12 cellular contexts compared by ENCODE assay signal in genomic region chr10:118752401-118752800, GRCh38. TPM values are rescaled to one million over a fixed set of nuclear protein-coding genes. Genes with fewer than 3 reads are reported as not detected.
DNase-seq lines count a peak whose midpoint lies in the region; ATAC-seq, FAIRE-seq and TF ChIP-seq lines count a peak whose summit lies in the region.
"Had no signal": no experiment of that assay in that cellular context is flagged by ENCODE, and none has a peak within 500 bp of the region (broad histone marks: within the 10 kb centered on the region; RNA-seq: fewer than 3 reads in every experiment).

No MANE protein-coding gene starts in this region.

- H3K4me2 ChIP-seq in H9 (ENCODE audit: insufficient read depth, insufficient read length, low read length) (no peak overlapping the region), keratinocyte (ENCODE audit: control insufficient read depth, extremely low read depth, insufficient read depth, low read depth, low read length) (peak overlapping the region; percentile 63)

- dilution Hi-C loops in keratinocyte (cut with MboI; ENCODE audit: extremely low pct_ligation_motif_present, low sequenced_read_pairs), result no loop called here

- H3K9ac ChIP-seq in H9 (ENCODE audit: extremely low read depth, insufficient read length, low read length) (no peak overlapping the region), keratinocyte (ENCODE audit: control insufficient read depth, extremely low read depth, insufficient read depth, low read length) (no peak overlapping the region)

- H3K27me3 Mint-ChIP-seq in H9 (ENCODE audit: low read depth), result peaks cover 15% of the 10 kb centered on the region
- peaks cover 9% of the 10 kb centered on the region for H3K27me3 Mint-ChIP-seq in activated T-helper 1 cell treated with anti-CD3 and anti-CD28 coated beads, Interleukin-12 subunit alpha, Interleukin-12 subunit beta, Interleukin-2, Interleukin-4 antibody, amounts not matched to agents 30 ng/mL and 10 ng/mL and 1 ng/mL, durations not matched to agents 14 hours and 24 hours and 36 hours (ENCODE audit: insufficient read depth)

- TF ChIP-seq POLR2A in heart left ventricle (IDR thresholded peaks at IDR 0.05), result no peak

- no peak overlapping the region for H4K91ac ChIP-seq in H9 (ENCODE audit: insufficient read length, low read depth, low read length)

- no peak overlapping the region for H3K4ac ChIP-seq in H9 (ENCODE audit: low read depth, low read length)

- no peaks in the 10 kb centered on the region for H3K9me3 ChIP-seq in H9 (ENCODE audit: control insufficient read depth, low read depth, low read length)
- H3K9me3 ChIP-seq in keratinocyte (ENCODE audit: control insufficient read depth, low read depth, low read length), result no peaks in the 10 kb centered on the region
- H3K9me3 ChIP-seq in heart left ventricle, result no peaks in the 10 kb centered on the region
- H3K9me3 ChIP-seq: tibial nerve had no signal

- H3K27ac Mint-ChIP-seq in H9, result no peak overlapping the region
- H3K27ac Mint-ChIP-seq in activated T-helper 1 cell treated with anti-CD3 and anti-CD28 coated beads, Interleukin-12 subunit alpha, Interleukin-12 subunit beta, Interleukin-2, Interleukin-4 antibody, amounts not matched to agents 30 ng/mL and 10 ng/mL and 1 ng/mL, durations not matched to agents 14 hours and 24 hours and 36 hours, result no peak overlapping the region

- DNase-seq in H9, result no peak
- DNase-seq in activated T-helper 1 cell treated with anti-CD3 and anti-CD28 coated beads, Interleukin-12 subunit alpha, Interleukin-12 subunit beta, Interleukin-2, Interleukin-4 antibody, amounts not matched to agents 30 ng/mL and 10 ng/mL and 1 ng/mL, durations not matched to agents 14 hours and 24 hours and 36 hours (ENCODE audit: low spot score), result no peak
- no peak for DNase-seq in keratinocyte (ENCODE audit: low read depth, low spot score)
- DNase-seq in cerebellum (ENCODE audit: low spot score), result no peak
- no peak for DNase-seq in heart left ventricle
- no peak for DNase-seq in COR-L47 (lab: John Stamatoyannopoulos, UW)
- DNase-seq in NCI-H1930 (lab: John Stamatoyannopoulos, UW), result no peak
- DNase-seq: activated CD4-positive, alpha-beta T cell treated with anti-CD3 and anti-CD28 coated beads for 48 hours; NCI-H187 treated with DMSO at 0.1 percent for 48 hours had no signal

- H2AFZ ChIP-seq in ACC112 (ENCODE audit: low read length, unreplicated experiment) (no peak overlapping the region), H9 (ENCODE audit: low read length) (no peak overlapping the region), keratinocyte (ENCODE audit: control insufficient read depth, low read length) (no peak overlapping the region)

- no peak overlapping the region for H4K5ac ChIP-seq in H9 (ENCODE audit: insufficient read length, low read depth, low read length)

- H2AK5ac ChIP-seq in H9 (ENCODE audit: insufficient read length, low read length), result no peak overlapping the region

- intact Hi-C loops in activated T-helper 1 cell treated with anti-CD3 and anti-CD28 coated beads, Interleukin-12 subunit alpha, Interleukin-12 subunit beta, Interleukin-2, Interleukin-4 antibody, amounts not matched to agents 30 ng/mL and 10 ng/mL and 1 ng/mL, durations not matched to agents 14 hours and 24 hours and 36 hours (cut with micrococcal nuclease), result loop anchor here (1.0 to 10.0 kb wide), 7 partner anchors 19 to 742 kb away; partner anchors contain the start of genes DENND10, GRK5 and PRDX3
- intact Hi-C loops in heart left ventricle (cut with DNase I), result loop anchor here in 2 of 10 donors (10.0 kb wide), 1 partner anchor 272 kb away; the partner anchor contains the start of gene NANOS1 (in 2 of the 2)

- no peak overlapping the region for H4K8ac ChIP-seq in H9 (replicated peaks; ENCODE audit: insufficient read length, low read depth, low read length)

- H3K79me2 ChIP-seq in ACC112 (ENCODE audit: control insufficient read depth, insufficient read depth, low read length, unreplicated experiment) (peaks cover 64% of the 10 kb centered on the region), H9 (ENCODE audit: insufficient read depth, low read length) (peaks cover 48% of the 10 kb centered on the region; the same call in 1 of the 2 replicates), keratinocyte (ENCODE audit: control insufficient read depth, insufficient read depth, low read length) (peaks cover 73% of the 10 kb centered on the region)

- H3K27ac ChIP-seq in ACC112 (ENCODE audit: low read depth, low read length), result no peak overlapping the region
- no peak overlapping the region for H3K27ac ChIP-seq in H9 (ENCODE audit: insufficient read length, low read depth, low read length)
- no peak overlapping the region for H3K27ac ChIP-seq in keratinocyte (ENCODE audit: control insufficient read depth, insufficient read depth, low read length)
- H3K27ac ChIP-seq in heart left ventricle, result no peak overlapping the region
- H3K27ac ChIP-seq: tibial nerve had no signal

- no peak overlapping the region for H3K56ac ChIP-seq in H9 (ENCODE audit: insufficient read length, low read depth, low read length)

- H4K20me1 ChIP-seq in H9 (ENCODE audit: control insufficient read depth, insufficient read depth, insufficient read length), result no peaks in the 10 kb centered on the region
- no peaks in the 10 kb centered on the region for H4K20me1 ChIP-seq in keratinocyte (ENCODE audit: control insufficient read depth, extremely low read depth, insufficient read depth, low read length)

- no peak overlapping the region for H3K14ac ChIP-seq in H9 (ENCODE audit: insufficient read depth, low read length)

- H3K23ac ChIP-seq in H9 (ENCODE audit: insufficient read length, low read depth, low read length), result no peak overlapping the region

- H2BK120ac ChIP-seq in H9 (ENCODE audit: low read depth, low read length, poor library complexity, severe bottlenecking), result no peak overlapping the region

- H3K79me1 ChIP-seq in H9 (ENCODE audit: insufficient read depth, low read depth, low read length, poor library complexity, severe bottlenecking), result peaks cover 3% of the 10 kb centered on the region

- peak overlapping the region; percentile 98 for H3K4me3 Mint-ChIP-seq in H9
- peak overlapping the region; percentile 20 for H3K4me3 Mint-ChIP-seq in activated T-helper 1 cell treated with anti-CD3 and anti-CD28 coated beads, Interleukin-12 subunit alpha, Interleukin-12 subunit beta, Interleukin-2, Interleukin-4 antibody, amounts not matched to agents 30 ng/mL and 10 ng/mL and 1 ng/mL, durations not matched to agents 14 hours and 24 hours and 36 hours

- peaks cover 14% of the 10 kb centered on the region for H3K4me1 ChIP-seq in ACC112 (ENCODE audit: control insufficient read depth, insufficient read depth, low read length, unreplicated experiment)
- H3K4me1 ChIP-seq in H9 (ENCODE audit: insufficient read depth, low read length), result no peaks in the 10 kb centered on the region; the same call in 1 of the 2 replicates
- H3K4me1 ChIP-seq in keratinocyte (ENCODE audit: control insufficient read depth, extremely low read depth, insufficient read depth, low read length), result peaks cover 17% of the 10 kb centered on the region
- H3K4me1 ChIP-seq in heart left ventricle, result peaks cover 4 to 57% (median 26%) of the 10 kb centered on the region in 12 donors

- H2BK20ac ChIP-seq in H9 (ENCODE audit: low read depth, low read length, poor library complexity, severe bottlenecking), result no peak overlapping the region

- H2BK12ac ChIP-seq in H9 (ENCODE audit: insufficient read length, low read depth, low read length), result no peak overlapping the region

- no peak for ATAC-seq in heart left ventricle

- H2BK15ac ChIP-seq in H9 (ENCODE audit: low read depth, low read length), result no peak overlapping the region

- H3K27me3 ChIP-seq in ACC112 (ENCODE audit: insufficient read depth, low read length) (no peaks in the 10 kb centered on the region), H9 (ENCODE audit: insufficient read depth, low read length) (no peaks in the 10 kb centered on the region), keratinocyte (ENCODE audit: control insufficient read depth, extremely low read depth, insufficient read depth, low read length) (no peaks in the 10 kb centered on the region), heart left ventricle (no peaks in the 10 kb centered on the region)
- H3K27me3 ChIP-seq: tibial nerve had no signal

- WGBS in H9 (ENCODE audit: extremely low coverage, insufficient read length, low lambda C conversion rate), result no CpG with 5 or more reads among the region's 3 CpGs
- 81 to 89% (median 85%) methylated on average over 3 of the region's 3 CpGs for WGBS in heart left ventricle, 4 donors

- H3K9me3 Mint-ChIP-seq in H9, result no peaks in the 10 kb centered on the region
- no peaks in the 10 kb centered on the region for H3K9me3 Mint-ChIP-seq in activated T-helper 1 cell treated with anti-CD3 and anti-CD28 coated beads, Interleukin-12 subunit alpha, Interleukin-12 subunit beta, Interleukin-2, Interleukin-4 antibody, amounts not matched to agents 30 ng/mL and 10 ng/mL and 1 ng/mL, durations not matched to agents 14 hours and 24 hours and 36 hours

- TF ChIP-seq CTCF in H9 (conservative IDR thresholded peaks at IDR 0.05) (no peak), keratinocyte (optimal IDR thresholded peaks at IDR 0.05 in 1 of 3, IDR thresholded peaks at IDR 0.05 in 1 of 3, conservative IDR thresholded peaks at IDR 0.05 in 1 of 3; ENCODE audit: extremely low read depth in 1 of 3, insufficient read depth in 2 of 3, low read length in 3 of 3) (no peak), heart left ventricle (IDR thresholded peaks at IDR 0.05) (no peak)

- no peak for FAIRE-seq in keratinocyte (lab: Jason Lieb, UNC)
- FAIRE-seq: D721Med had no signal

- peaks cover 15% of the 10 kb centered on the region for H3K23me2 ChIP-seq in H9 (ENCODE audit: insufficient read length, low read depth, low read length, poor library complexity, severe bottlenecking)

- H3K36me3 ChIP-seq in ACC112 (ENCODE audit: insufficient read depth, low read length), result no peaks in the 10 kb centered on the region
- peaks cover 2 to 7% of the 10 kb centered on the region in 2 experiments for H3K36me3 ChIP-seq in keratinocyte (ENCODE audit: control insufficient read depth in 2 of 2, extremely low read depth in 1 of 2, insufficient read depth in 2 of 2, low read length in 2 of 2)
- peaks cover 0 to 5% (median 0%) of the 10 kb centered on the region in 9 donors for H3K36me3 ChIP-seq in heart left ventricle
- H3K36me3 ChIP-seq: tibial nerve had no signal

- H3T11ph ChIP-seq in H9 (ENCODE audit: low read length), result no peak overlapping the region

- H3K4me3 ChIP-seq in ACC112 (ENCODE audit: low read depth, low read length) (peak overlapping the region; percentile 76), keratinocyte (ENCODE audit: control insufficient read depth in 2 of 3, extremely low read depth in 1 of 3, insufficient read depth in 2 of 3, low read depth in 1 of 3, low read length in 3 of 3) (peak overlapping the region in 1 of 3 experiments; percentile 83), heart left ventricle (peak overlapping the region in 4 of 12 donors; percentile 85 to 100 (median 98))

- H2BK5ac ChIP-seq in H9 (ENCODE audit: insufficient read length, low read length), result no peak overlapping the region

- no peak overlapping the region for H3K18ac ChIP-seq in H9 (ENCODE audit: insufficient read length, low read depth, low read length)

- peaks cover 2 to 20% (median 4%) of the 10 kb centered on the region in 3 experiments; a peak in 5 of 7 replicates for H3K36me3 Mint-ChIP-seq in H9 (ENCODE audit: insufficient read depth in 1 of 3, low read depth in 3 of 3)
- peaks cover 9% of the 10 kb centered on the region for H3K36me3 Mint-ChIP-seq in activated T-helper 1 cell treated with anti-CD3 and anti-CD28 coated beads, Interleukin-12 subunit alpha, Interleukin-12 subunit beta, Interleukin-2, Interleukin-4 antibody, amounts not matched to agents 30 ng/mL and 10 ng/mL and 1 ng/mL, durations not matched to agents 14 hours and 24 hours and 36 hours (ENCODE audit: low read depth)

- H3K4me1 Mint-ChIP-seq in H9, result peaks cover 23 to 27% of the 10 kb centered on the region in 2 experiments
- peaks cover 36% of the 10 kb centered on the region for H3K4me1 Mint-ChIP-seq in activated T-helper 1 cell treated with anti-CD3 and anti-CD28 coated beads, Interleukin-12 subunit alpha, Interleukin-12 subunit beta, Interleukin-2, Interleukin-4 antibody, amounts not matched to agents 30 ng/mL and 10 ng/mL and 1 ng/mL, durations not matched to agents 14 hours and 24 hours and 36 hours (ENCODE audit: low read depth)

- no peaks in the 10 kb centered on the region for H3K9me1 ChIP-seq in keratinocyte (ENCODE audit: control insufficient read depth, extremely low read depth, insufficient read depth, low read length)

RNA-seq across cellular contexts. Expression of gene CACUL1, which starts 2.4 kb away (rescaled TPM):
- total RNA-seq in H9 (2021) (38.5 and 45.1 TPM in 2 replicates), cerebellum (40.6 TPM), heart left ventricle (10 to 100 TPM; 18.8 to 38.7 (median 24.8) TPM)
- total RNA-seq in activated T-helper 1 cell treated with anti-CD3 and anti-CD28 coated beads, Interleukin-12 subunit alpha, Interleukin-12 subunit beta, Interleukin-2, Interleukin-4 antibody, amounts not matched to agents 30 ng/mL and 10 ng/mL and 1 ng/mL, durations not matched to agents 14 hours and 24 hours and 36 hours, result 30.1 and 32.7 TPM in 2 replicates
- polyA plus RNA-seq in keratinocyte (19.5 to 36.5 TPM (median 20.1 TPM) in 3 replicates), heart left ventricle (10 to 100 TPM in 1 of 2 donors, 1 to 10 TPM in 1; 4.6 to 10.9 TPM)
- 17.7 TPM for polyA plus RNA-seq in keratinocyte (2011; ENCODE audit: low read depth)
- 12.9 and 20.4 TPM in 2 replicates for polyA plus RNA-seq in keratinocyte (2011; cell fraction: cytosol; rRNA removed)
- polyA plus RNA-seq in keratinocyte (2011; cell fraction: nucleus; rRNA removed), result 18.4 and 21.2 TPM in 2 replicates
- polyA plus RNA-seq in keratinocyte (2012; ENCODE audit: low replicate concordance), result 16.3 and 21.8 TPM in 2 replicates
- polyA minus RNA-seq in keratinocyte, result 13.2 to 43.8 TPM (median 20.9 TPM) in 3 replicates
- polyA minus RNA-seq in keratinocyte (2011; cell fraction: cytosol; rRNA and poly(A)+ RNA removed), result 27.2 TPM
- 29.6 and 42.8 TPM in 2 replicates for polyA minus RNA-seq in keratinocyte (2011; cell fraction: nucleus; rRNA and poly(A)+ RNA removed)
